3 cellular contexts compared by ENCODE assay signal in the genomic region with DNA sequence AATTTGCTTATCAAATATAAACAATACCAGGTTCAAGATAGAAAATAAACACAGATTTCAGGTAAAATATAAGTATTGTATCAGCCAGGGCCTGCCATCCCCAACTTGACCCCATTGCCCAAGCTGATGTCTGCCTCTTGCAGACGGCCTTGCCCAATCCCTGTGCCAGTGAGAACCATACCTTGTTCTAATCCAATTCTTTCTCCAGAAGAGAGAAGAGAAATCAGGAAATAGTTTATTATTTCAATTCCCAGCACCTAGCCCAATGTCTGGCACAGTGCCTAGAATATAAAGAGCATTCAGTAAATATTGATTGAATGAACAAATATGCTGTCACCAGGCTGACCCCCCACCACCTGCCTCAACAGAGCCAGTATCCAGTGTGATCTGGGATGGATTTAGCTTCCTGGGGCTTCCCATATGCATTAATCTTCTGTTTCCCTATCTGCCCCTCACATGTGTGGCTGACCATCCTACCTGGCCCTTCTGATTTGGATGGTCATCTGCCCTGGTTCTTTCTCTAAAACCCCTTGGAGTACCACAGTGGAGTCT. TPM values are rescaled to one million over a fixed set of nuclear protein-coding genes. Genes with fewer than 3 reads are reported as not detected.
"Had no signal": no experiment of that assay in that cellular context is flagged by ENCODE, and none has a peak within 500 bp of the region (broad histone marks: within the 10 kb centered on the region; RNA-seq: fewer than 3 reads in every experiment).

No MANE protein-coding gene starts in this region.

RNA-seq across cellular contexts. Expression of a gene that starts 39.7 kb away (rescaled TPM):
- total RNA-seq: chondrocyte, endothelial cell of umbilical vein, esophagus mucosa had no signal
